In genomic region chr9:91711755-91712591, GRCh38 we compare ENCODE assay signal across 8 cellular contexts.
DNase-seq lines count a peak whose midpoint lies in the region; ATAC-seq lines count a peak whose summit lies in the region.

No MANE protein-coding gene starts in this region.

- DNase-seq in GDM1 (lab: John Stamatoyannopoulos, UW), result peak; percentile 80
- DNase-seq in HT1080 (ENCODE audit: low read depth), result peak; percentile 31
- DNase-seq in activated CD8-positive, alpha-beta memory T cell treated with anti-CD3 and anti-CD28 coated beads for 4 hours (ENCODE audit: low read depth in 2 of 2), result peak; percentile 27 to 53
- peak; percentile 19 for DNase-seq in midbrain (lab: John Stamatoyannopoulos, UW)
- DNase-seq in GOT3 (lab: John Stamatoyannopoulos, UW), result no peak
- DNase-seq in hepatic stellate cell (ENCODE audit: low spot score), result no peak
- no peak for DNase-seq in Kasumi-1 (lab: John Stamatoyannopoulos, UW)

- ATAC-seq in GM21423 (IDR thresholded peaks at IDR 0.05; ENCODE audit: unreplicated experiment), result peak; percentile 87

Comparison
In these comparisons a context has a peak if more than half of its experiments do, and no peak if none do; other contexts are left out.
1. DNase-seq: peak in GDM1 (single experiment), HT1080 (single experiment), activated CD8-positive, alpha-beta memory T cell treated with anti-CD3 and anti-CD28 coated beads for 4 hours (2 of 2) and midbrain (single experiment); none in GOT3 (single experiment), hepatic stellate cell (single experiment) and Kasumi-1 (0 of 2).